ENCODE assay signal across 8 cellular contexts in genomic region chr6:163180874-163181541, GRCh38.
A peak's percentile ranks its signal among the peaks of the same experiment; 100 is the strongest.
DNase-seq lines count a peak whose midpoint lies in the region; ATAC-seq and TF ChIP-seq lines count a peak whose summit lies in the region.

No MANE protein-coding gene starts in this region.

- peak; percentile 59 for TF ChIP-seq CTCF in lung (IDR thresholded peaks at IDR 0.05; ENCODE audit: control extremely low read depth, extremely low read depth)

- H3K36me3 ChIP-seq in lung (ENCODE audit: control insufficient read depth in 2 of 2, insufficient read depth in 2 of 2, low read length in 2 of 2) (no peaks in the 10 kb centered on the region), aorta (ENCODE audit: control insufficient read depth in 1 of 2, insufficient read depth in 2 of 2, low read length in 1 of 2) (no peaks in the 10 kb centered on the region)

- H3K27ac ChIP-seq in lung (ENCODE audit: low read depth in 1 of 2, low read length in 1 of 2) (no peak overlapping the region), aorta (ENCODE audit: low read depth in 1 of 2, low read length in 2 of 2) (no peak overlapping the region)

- H3K4me1 ChIP-seq in lung (ENCODE audit: control insufficient read depth in 2 of 2, insufficient read depth in 2 of 2, low read length in 2 of 2), result peaks cover 0 to 5% of the 10 kb centered on the region in 2 donors
- no peaks in the 10 kb centered on the region for H3K4me1 ChIP-seq in aorta (ENCODE audit: control insufficient read depth in 1 of 2, insufficient read depth in 2 of 2, low read length in 2 of 2)

- no peak overlapping the region for H3K4me3 ChIP-seq in lung
- no peak overlapping the region for H3K4me3 ChIP-seq in aorta (ENCODE audit: low read length in 2 of 2)

- no peaks in the 10 kb centered on the region for H3K9me3 ChIP-seq in lung (ENCODE audit: control insufficient read depth in 2 of 2, insufficient read depth in 1 of 2, low read length in 1 of 2)
- H3K9me3 ChIP-seq in aorta (ENCODE audit: control insufficient read depth, low read length), result no peaks in the 10 kb centered on the region

- ATAC-seq in GM18511 (IDR thresholded peaks at IDR 0.05; ENCODE audit: unreplicated experiment) (peak; percentile 57), lung (ENCODE audit: insufficient read depth, low FRiP score) (peak; percentile 88), aorta (ENCODE audit: low FRiP score) (peak; percentile 64), GM21515 (IDR thresholded peaks at IDR 0.05; ENCODE audit: unreplicated experiment) (no peak), GM19397 (IDR thresholded peaks at IDR 0.05; ENCODE audit: unreplicated experiment) (no peak)

- DNase-seq in NOMO-1 (lab: John Stamatoyannopoulos, UW; ENCODE audit: unreplicated experiment in 2 of 2) (peak; percentile 76 to 81), ecto neural progenitor cell (ENCODE audit: low spot score) (peak; percentile 78), lung (ENCODE audit: low spot score) (peak; percentile 76), aorta (peak in 1 of 2 donors; percentile 82)
- DNase-seq in activated CD4-positive, alpha-beta T cell treated with anti-CD3 and anti-CD28 coated beads, Interleukin-2, amount 50 U/mL, for 1 hour, result no peak

- H3K27me3 ChIP-seq in lung (ENCODE audit: control insufficient read depth, insufficient read depth), result no peaks in the 10 kb centered on the region
- H3K27me3 ChIP-seq in aorta (ENCODE audit: control insufficient read depth in 1 of 2, insufficient read depth in 2 of 2, low read length in 1 of 2), result no peaks in the 10 kb centered on the region

- intact Hi-C loops in aorta (cut with DNase I), result loop anchor here in 1 of 2 donors (5.0 to 10.0 kb wide), 2 partner anchors 234 to 776 kb away; partner anchors contain the start of gene QKI

- WGBS in lung, 2 donors, result 42 to 44% methylated on average over 17 of the region's 17 CpGs
- WGBS in aorta, 2 donors, result 42% methylated on average over 17 of the region's 17 CpGs

Comparison
In these comparisons a context has a peak if more than half of its experiments do, and no peak if none do; other contexts are left out.
1. ATAC-seq: peak in GM18511 (single experiment), lung (single experiment) and aorta (single experiment); none in GM21515 (single experiment) and GM19397 (single experiment).